8 cellular contexts compared by ENCODE assay signal in genomic region chrX:1451251-1451675, GRCh38. TPM values are rescaled to one million over a fixed set of nuclear protein-coding genes. Genes with fewer than 3 reads are reported as not detected.
DNase-seq lines count a peak whose midpoint lies in the region; ATAC-seq and TF ChIP-seq lines count a peak whose summit lies in the region.

No MANE protein-coding gene starts in this region.

- H3K27me3 Mint-ChIP-seq in activated naive CD8-positive, alpha-beta T cell treated with anti-CD3 and anti-CD28 coated beads for 36 hours: no peaks in the 10 kb centered on the region

- peaks cover 55% of the 10 kb centered on the region for H3K79me2 ChIP-seq in ACC112 (ENCODE audit: control insufficient read depth, insufficient read depth, low read length, unreplicated experiment)

- H2AFZ ChIP-seq in ACC112 (ENCODE audit: low read length, unreplicated experiment): no peak overlapping the region

- TF ChIP-seq CTCF in GM12875 (IDR thresholded peaks at IDR 0.05; ENCODE audit: borderline replicate concordance, insufficient read depth, low read depth, low read length): no peak

- H3K4me3 ChIP-seq in ACC112 (ENCODE audit: low read depth, low read length) (peak overlapping the region; percentile 93), GM12875 (ENCODE audit: low read depth, low read length) (peak overlapping the region; percentile 85)

- peaks cover 11% of the 10 kb centered on the region for H3K4me1 ChIP-seq in ACC112 (ENCODE audit: control insufficient read depth, insufficient read depth, low read length, unreplicated experiment)

- peaks cover 36% of the 10 kb centered on the region for H3K36me3 Mint-ChIP-seq in activated naive CD8-positive, alpha-beta T cell treated with anti-CD3 and anti-CD28 coated beads for 36 hours

- peak overlapping the region; percentile 42 for H3K27ac Mint-ChIP-seq in activated naive CD8-positive, alpha-beta T cell treated with anti-CD3 and anti-CD28 coated beads for 36 hours

- DNase-seq in activated naive CD8-positive, alpha-beta T cell treated with anti-CD3 and anti-CD28 coated beads for 36 hours: no peak
- DNase-seq in mesenteric fat pad (ENCODE audit: low spot score) (peak; percentile 43), GF-D8 (lab: John Stamatoyannopoulos, UW) (no peak), NCI-H2029 (lab: John Stamatoyannopoulos, UW) (no peak)

- peaks cover 13% of the 10 kb centered on the region for H3K4me1 Mint-ChIP-seq in activated naive CD8-positive, alpha-beta T cell treated with anti-CD3 and anti-CD28 coated beads for 36 hours

- H3K27ac ChIP-seq in ACC112 (ENCODE audit: low read depth, low read length): no peak overlapping the region

- H3K27me3 ChIP-seq in ACC112 (ENCODE audit: insufficient read depth, low read length): peaks cover 12% of the 10 kb centered on the region

- H3K9me3 Mint-ChIP-seq in activated naive CD8-positive, alpha-beta T cell treated with anti-CD3 and anti-CD28 coated beads for 36 hours: peaks cover 34% of the 10 kb centered on the region

- peak overlapping the region; percentile 37 for H3K4me3 Mint-ChIP-seq in activated naive CD8-positive, alpha-beta T cell treated with anti-CD3 and anti-CD28 coated beads for 36 hours

- H3K36me3 ChIP-seq in ACC112 (ENCODE audit: insufficient read depth, low read length): peaks cover 26% of the 10 kb centered on the region; the same call in 1 of the 2 replicates

- ATAC-seq in HG03135 (IDR thresholded peaks at IDR 0.05; ENCODE audit: unreplicated experiment): no peak
- ATAC-seq in GM21786 (IDR thresholded peaks at IDR 0.05; ENCODE audit: unreplicated experiment): no peak

RNA-seq across cellular contexts. Expression of gene ASMTL, which starts 1.4 kb away (rescaled TPM):
- total RNA-seq in activated naive CD8-positive, alpha-beta T cell treated with anti-CD3 and anti-CD28 coated beads for 36 hours: 10 to 100 TPM; 29.4 to 30.5 TPM
- total RNA-seq in mesenteric fat pad: 20.8 TPM

RNA-seq across cellular contexts. Expression of gene SLC25A6, which starts 59.4 kb away (rescaled TPM):
- 100 to 1,000 TPM; 358 to 372 TPM for total RNA-seq in activated naive CD8-positive, alpha-beta T cell treated with anti-CD3 and anti-CD28 coated beads for 36 hours
- total RNA-seq in mesenteric fat pad: 331 TPM
